13 cellular contexts compared by ENCODE assay signal in genomic region chr2:12726271-12726670, GRCh38. TPM values are rescaled to one million over a fixed set of nuclear protein-coding genes. Genes with fewer than 3 reads are reported as not detected.
A peak's percentile ranks its signal among the peaks of the same experiment; 100 is the strongest.
DNase-seq lines count a peak whose midpoint lies in the region; ATAC-seq and TF ChIP-seq lines count a peak whose summit lies in the region.
"Had no signal": no experiment of that assay in that cellular context is flagged by ENCODE, and none has a peak within 500 bp of the region (broad histone marks: within the 10 kb centered on the region; RNA-seq: fewer than 3 reads in every experiment).

No MANE protein-coding gene starts in this region.

- intact Hi-C loops in heart right ventricle (cut with DNase I) (loop anchor here in 3 of 10 donors (10.0 kb wide), 2 partner anchors 99 to 279 kb away; no protein-coding TSS in a partner anchor), cardiac septum (cut with DNase I) (no loop called here), lower lobe of right lung (cut with DNase I) (no loop called here), thyroid gland (cut with DNase I) (loop anchor here (10.0 kb wide), 1 partner anchor 209 kb away; no protein-coding TSS in a partner anchor)

- no peaks in the 10 kb centered on the region for H3K27me3 ChIP-seq in heart right ventricle
- H3K27me3 ChIP-seq in OCI-LY1 (ENCODE audit: insufficient read depth, low read length), result no peaks in the 10 kb centered on the region
- H3K27me3 ChIP-seq in lower lobe of right lung (ENCODE audit: low read depth), result no peaks in the 10 kb centered on the region
- H3K27me3 ChIP-seq in thyroid gland, result no peaks in the 10 kb centered on the region
- H3K27me3 ChIP-seq in gastroesophageal sphincter, result no peaks in the 10 kb centered on the region
- H3K27me3 ChIP-seq in WERI-Rb-1 (ENCODE audit: insufficient read depth, low read depth, severe bottlenecking), result no peaks in the 10 kb centered on the region

- no peak for ATAC-seq in heart right ventricle
- ATAC-seq in lower lobe of right lung, result no peak
- ATAC-seq in gastroesophageal sphincter, result no peak
- ATAC-seq in HG02884 (IDR thresholded peaks at IDR 0.05; ENCODE audit: unreplicated experiment), result no peak

- WGBS in heart right ventricle, 2 donors, result 74 to 87% methylated on average over 2 of the region's 2 CpGs
- WGBS in thyroid gland, 2 donors, result 73 to 82% methylated on average over 2 of the region's 2 CpGs
- 62 to 63% methylated on average over 1 to 2 of the region's 2 CpGs for WGBS in gastroesophageal sphincter (ENCODE audit: low coverage in 1 of 2), 2 donors

- H3K9me3 ChIP-seq in heart right ventricle, result no peaks in the 10 kb centered on the region
- no peaks in the 10 kb centered on the region for H3K9me3 ChIP-seq in OCI-LY1 (ENCODE audit: low read length)
- H3K9me3 ChIP-seq in lower lobe of right lung, result no peaks in the 10 kb centered on the region
- H3K9me3 ChIP-seq in thyroid gland, result no peaks in the 10 kb centered on the region
- no peaks in the 10 kb centered on the region for H3K9me3 ChIP-seq in gastroesophageal sphincter
- no peaks in the 10 kb centered on the region for H3K9me3 ChIP-seq in WERI-Rb-1 (ENCODE audit: severe bottlenecking)

- H3K9ac ChIP-seq in OCI-LY1 (ENCODE audit: low read length), result no peak overlapping the region

- no peak overlapping the region for H2AFZ ChIP-seq in OCI-LY1 (ENCODE audit: low read length)

- H3K4me3 ChIP-seq in heart right ventricle (no peak overlapping the region), OCI-LY1 (ENCODE audit: low read depth, low read length, poor library complexity, severe bottlenecking) (no peak overlapping the region), lower lobe of right lung (no peak overlapping the region), thyroid gland (replicated peaks in 1 of 3) (no peak overlapping the region), gastroesophageal sphincter (no peak overlapping the region), WERI-Rb-1 (ENCODE audit: low read depth, low read length) (no peak overlapping the region)

- H3K4me1 ChIP-seq in heart right ventricle, result peaks cover 23 to 100% (median 95%) of the 10 kb centered on the region in 9 donors
- peaks cover 78% of the 10 kb centered on the region for H3K4me1 ChIP-seq in OCI-LY1 (ENCODE audit: insufficient read depth, low read length, severe bottlenecking)
- H3K4me1 ChIP-seq in lower lobe of right lung, result peaks cover 83% of the 10 kb centered on the region
- peaks cover 22 to 56% of the 10 kb centered on the region in 2 donors for H3K4me1 ChIP-seq in thyroid gland
- H3K4me1 ChIP-seq in gastroesophageal sphincter, result peaks cover 0 to 44% (median 0%) of the 10 kb centered on the region in 3 donors

- no peak for DNase-seq in heart right ventricle
- DNase-seq in cardiac septum (ENCODE audit: low spot score), result no peak
- no peak for DNase-seq in lower lobe of right lung
- no peak for DNase-seq in thyroid gland
- DNase-seq in WERI-Rb-1, result no peak
- DNase-seq: activated CD4-positive, alpha-beta T cell treated with anti-CD3 and anti-CD28 coated beads, Interleukin-2, amount 10 ng/mL, durations not matched to agents 7 days and 5 days; NCI-H187; NCI-H446; retina; SIG-M5 had no signal

- no peaks in the 10 kb centered on the region for H3K9me2 ChIP-seq in OCI-LY1 (ENCODE audit: low read depth, low read length)

- H3F3A ChIP-seq in OCI-LY1 (ENCODE audit: insufficient read depth, low read length), result no peaks in the 10 kb centered on the region; the same call in 1 of the 2 replicates

- H4K20me1 ChIP-seq in OCI-LY1 (ENCODE audit: insufficient read depth, low read length), result 0 out of 2 replicates have a peak, but pooled peaks cover 3% of the 10 kb centered on the region

- peaks cover 80% of the 10 kb centered on the region for H3K79me2 ChIP-seq in OCI-LY1 (ENCODE audit: insufficient read depth, low read length)

- H3K4me2 ChIP-seq in OCI-LY1 (ENCODE audit: low read length), result no peak overlapping the region; the same call in 1 of the 2 replicates

- TF ChIP-seq CTCF in heart right ventricle (IDR thresholded peaks at IDR 0.05), result no peak
- no peak for TF ChIP-seq CTCF in OCI-LY1 (IDR thresholded peaks at IDR 0.05; ENCODE audit: low read length)
- TF ChIP-seq CTCF in lower lobe of right lung (IDR thresholded peaks at IDR 0.05), result no peak
- no peak for TF ChIP-seq CTCF in thyroid gland (IDR thresholded peaks at IDR 0.05)
- no peak for TF ChIP-seq CTCF in gastroesophageal sphincter (IDR thresholded peaks at IDR 0.05)
- no peak for TF ChIP-seq CTCF in WERI-Rb-1 (IDR thresholded peaks at IDR 0.05; ENCODE audit: low read depth, low read length)

- H3K36me3 ChIP-seq in heart right ventricle, result peaks cover 0 to 88% (median 52%) of the 10 kb centered on the region in 9 donors
- peaks cover 96% of the 10 kb centered on the region for H3K36me3 ChIP-seq in OCI-LY1 (ENCODE audit: insufficient read depth, low read length)
- H3K36me3 ChIP-seq in lower lobe of right lung, result peaks cover 77% of the 10 kb centered on the region
- H3K36me3 ChIP-seq in thyroid gland, result peaks cover 0 to 9% of the 10 kb centered on the region in 2 donors
- H3K36me3 ChIP-seq in gastroesophageal sphincter, result peaks cover 0 to 77% of the 10 kb centered on the region in 2 donors
- H3K36me3 ChIP-seq in WERI-Rb-1, result no peaks in the 10 kb centered on the region; the same call in 1 of the 2 replicates

- TF ChIP-seq POLR2A in thyroid gland (IDR thresholded peaks at IDR 0.05), result no peak
- TF ChIP-seq POLR2A in gastroesophageal sphincter (IDR thresholded peaks at IDR 0.05), result no peak

- no peak for TF ChIP-seq EP300 in gastroesophageal sphincter (IDR thresholded peaks at IDR 0.05)

- H3K27ac ChIP-seq in heart right ventricle (peak overlapping the region in 8 of 10 donors; percentile 66 to 99 (median 86)), OCI-LY1 (ENCODE audit: low read depth, low read length, poor library complexity, severe bottlenecking) (peak overlapping the region; percentile 81), lower lobe of right lung (peak overlapping the region; percentile 39), thyroid gland (peak overlapping the region; percentile 62 to 76 (median 76)), gastroesophageal sphincter (no peak overlapping the region), WERI-Rb-1 (no peak overlapping the region)

RNA-seq across cellular contexts. Expression of gene TRIB2, which starts 9.5 kb away (rescaled TPM):
- 10 to 100 TPM; 26.7 to 46.6 (median 36.5) TPM for total RNA-seq in heart right ventricle
- 10 to 100 TPM; 31.7 to 57.2 TPM for polyA plus RNA-seq in heart right ventricle
- total RNA-seq in cardiac septum, result 49.9 TPM
- total RNA-seq in lower lobe of right lung, result 35.1 TPM
- total RNA-seq in thyroid gland, result 10 to 100 TPM; 30.8 to 59.8 (median 37.1) TPM
- 10 to 100 TPM; 22.7 to 54.2 (median 32.3) TPM for total RNA-seq in gastroesophageal sphincter

Comparison
In these comparisons a context has a peak if more than half of its experiments do, and no peak if none do; other contexts are left out.
1. H3K27ac ChIP-seq: peak in heart right ventricle (8 of 10), OCI-LY1 (single experiment), lower lobe of right lung (single experiment) and thyroid gland (3 of 3); none in gastroesophageal sphincter (0 of 4) and WERI-Rb-1 (single experiment).